8 cellular contexts compared by ENCODE assay signal in the genomic region with DNA sequence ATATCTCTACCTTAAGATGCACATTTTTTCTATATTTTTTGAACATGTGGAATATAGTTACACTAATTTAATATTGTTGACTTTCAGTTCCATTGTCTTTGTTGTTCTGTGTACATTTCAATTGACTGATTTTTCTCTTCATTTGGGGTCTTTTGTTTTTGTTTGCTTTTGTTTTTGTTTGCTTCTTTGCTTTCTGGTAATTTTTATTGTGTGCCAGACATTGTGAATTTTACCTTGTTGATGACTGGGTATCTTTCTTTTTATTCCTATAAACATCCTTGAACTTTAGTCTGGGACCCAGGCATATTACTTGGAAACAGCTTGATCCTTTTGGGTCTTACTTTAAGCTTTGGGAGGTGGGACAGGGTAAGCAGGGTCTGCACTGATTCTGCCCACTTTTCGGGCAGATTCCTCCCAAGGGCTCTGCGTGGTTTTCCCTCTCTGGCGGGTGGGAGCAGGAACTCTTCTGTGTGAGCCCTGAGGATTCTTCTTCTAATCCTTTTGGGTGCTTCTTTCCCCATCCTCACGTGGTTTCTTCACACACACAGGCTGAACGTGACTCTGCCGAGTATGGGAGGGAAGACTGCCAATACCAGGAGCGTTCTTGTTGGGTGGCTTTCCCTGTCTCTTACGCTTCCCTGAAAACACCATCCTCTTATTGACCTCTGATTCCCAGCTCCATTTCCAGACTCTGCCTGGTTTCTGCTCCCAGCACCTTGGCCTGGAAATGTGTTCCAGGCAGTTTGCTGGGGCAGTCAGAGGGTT.
DNase-seq lines count a peak whose midpoint lies in the region; ATAC-seq, FAIRE-seq and TF ChIP-seq lines count a peak whose summit lies in the region.

No MANE protein-coding gene starts in this region.

- H4K8ac ChIP-seq in mesenchymal stem cell (ENCODE audit: low read length) = no peak overlapping the region

- H2AK5ac ChIP-seq in mesenchymal stem cell (ENCODE audit: low read length, severe bottlenecking) = no peak overlapping the region

- DNase-seq in BE2C (peak; percentile 68), astrocyte (ENCODE audit: low read depth) (peak; percentile 53), mesenchymal stem cell (no peak), NOMO-1 treated with dmso at 0.1 percent for 144 hours (lab: John Stamatoyannopoulos, UW; ENCODE audit: unreplicated experiment) (no peak), activated gamma-delta T cell treated with Interleukin-2 at 50 U/mL for 16 hours (no peak)

- no peak overlapping the region for H4K91ac ChIP-seq in mesenchymal stem cell (ENCODE audit: low read length)

- H3K27me3 ChIP-seq in BE2C (no peaks in the 10 kb centered on the region), astrocyte (ENCODE audit: insufficient read depth, low read length) (no peaks in the 10 kb centered on the region), mesenchymal stem cell (ENCODE audit: control insufficient read depth in 1 of 2, insufficient read depth in 1 of 2, low read length in 2 of 2) (no peaks in the 10 kb centered on the region)

- H3K27me3 Mint-ChIP-seq in IgD-negative memory B cell (no peaks in the 10 kb centered on the region), astrocyte (ENCODE audit: low read depth, unreplicated experiment) (no peaks in the 10 kb centered on the region)

- H3K36me3 ChIP-seq in BE2C = no peaks in the 10 kb centered on the region
- H3K36me3 ChIP-seq in astrocyte (ENCODE audit: insufficient read depth, low read length) = no peaks in the 10 kb centered on the region
- H3K36me3 ChIP-seq in mesenchymal stem cell (ENCODE audit: control insufficient read depth in 1 of 2, insufficient read depth in 2 of 2, low read depth in 1 of 2, low read length in 2 of 2) = no peaks in the 10 kb centered on the region

- peak overlapping the region in 3 of 4 donors; percentile 23 to 51 (median 28) for H3K4me3 Mint-ChIP-seq in IgD-negative memory B cell
- H3K4me3 Mint-ChIP-seq in astrocyte (ENCODE audit: unreplicated experiment) = no peak overlapping the region

- H3K4me1 ChIP-seq in BE2C (peaks cover 34% of the 10 kb centered on the region), astrocyte (ENCODE audit: insufficient read depth, low read length) (no peaks in the 10 kb centered on the region), mesenchymal stem cell (ENCODE audit: control insufficient read depth, insufficient read depth, low read depth, low read length) (peaks cover 4% of the 10 kb centered on the region)

- H3K9ac ChIP-seq in astrocyte (ENCODE audit: low read length) (no peak overlapping the region), mesenchymal stem cell (ENCODE audit: low read length) (peak overlapping the region; percentile 81)

- H4K20me1 ChIP-seq in astrocyte (ENCODE audit: insufficient read depth, low read length) = peaks cover 68% of the 10 kb centered on the region

- H3K4me1 Mint-ChIP-seq in IgD-negative memory B cell = peaks cover 65 to 81% (median 69%) of the 10 kb centered on the region in 3 donors
- peaks cover 29% of the 10 kb centered on the region for H3K4me1 Mint-ChIP-seq in astrocyte (ENCODE audit: low read depth, unreplicated experiment)

- no peak overlapping the region for H2AFZ ChIP-seq in astrocyte (ENCODE audit: low read depth, low read length)
- H2AFZ ChIP-seq in mesenchymal stem cell (ENCODE audit: low read depth, low read length) = no peak overlapping the region

- TF ChIP-seq CTCF in BE2C (IDR thresholded peaks at IDR 0.05; ENCODE audit: low read depth, low read length) (no peak), astrocyte (IDR thresholded peaks at IDR 0.05; ENCODE audit: insufficient read depth, low read depth, low read length) (no peak)

- H2BK12ac ChIP-seq in mesenchymal stem cell (ENCODE audit: low read length in 2 of 2) = no peak overlapping the region

- H3K36me3 Mint-ChIP-seq in IgD-negative memory B cell (peaks cover 5% of the 10 kb centered on the region), astrocyte (ENCODE audit: low read depth, unreplicated experiment) (no peaks in the 10 kb centered on the region)

- H3K79me2 ChIP-seq in astrocyte (ENCODE audit: insufficient read depth, low read length) = peaks cover 98% of the 10 kb centered on the region

- ATAC-seq in HG03460 (IDR thresholded peaks at IDR 0.05; ENCODE audit: unreplicated experiment) = no peak
- no peak for ATAC-seq in GM21529 (IDR thresholded peaks at IDR 0.05; ENCODE audit: unreplicated experiment)

- H3K18ac ChIP-seq in mesenchymal stem cell (ENCODE audit: low read depth in 1 of 2, low read length in 2 of 2) = no peak overlapping the region

- peak overlapping the region in 2 of 3 donors; percentile 24 to 68 for H3K27ac Mint-ChIP-seq in IgD-negative memory B cell
- no peak overlapping the region for H3K27ac Mint-ChIP-seq in astrocyte (ENCODE audit: unreplicated experiment)

- no peak overlapping the region for H2BK120ac ChIP-seq in mesenchymal stem cell (ENCODE audit: low read depth, low read length)

- WGBS in mesenchymal stem cell = 84% methylated on average over 8 of the region's 8 CpGs

- H3K27ac ChIP-seq in astrocyte (ENCODE audit: low read depth, low read length) = no peak overlapping the region
- H3K27ac ChIP-seq in mesenchymal stem cell (ENCODE audit: low read length, poor library complexity, severe bottlenecking) = no peak overlapping the region

- H3K9me3 ChIP-seq in BE2C (no peaks in the 10 kb centered on the region), astrocyte (ENCODE audit: insufficient read depth, low read depth, low read length) (no peaks in the 10 kb centered on the region), mesenchymal stem cell (ENCODE audit: control insufficient read depth, low read length) (no peaks in the 10 kb centered on the region)

- no peak overlapping the region for H2BK5ac ChIP-seq in mesenchymal stem cell (ENCODE audit: low read depth, low read length, poor library complexity, severe bottlenecking)

- H3K14ac ChIP-seq in mesenchymal stem cell (ENCODE audit: low read length in 2 of 2) = peak overlapping the region in 1 of 2 experiments; percentile 27

- no peak overlapping the region for H3K23ac ChIP-seq in mesenchymal stem cell (ENCODE audit: low read length in 2 of 2)

- no peak overlapping the region for H2BK15ac ChIP-seq in mesenchymal stem cell (ENCODE audit: low read depth, poor library complexity, severe bottlenecking)

- peak overlapping the region; percentile 9 for H3K4me2 ChIP-seq in astrocyte (ENCODE audit: low read length)
- H3K4me2 ChIP-seq in mesenchymal stem cell (ENCODE audit: low read length, poor library complexity, severe bottlenecking) = no peak overlapping the region

- no peak overlapping the region for H3K4ac ChIP-seq in mesenchymal stem cell (ENCODE audit: low read depth in 1 of 2, low read length in 2 of 2)

- H3K9me3 Mint-ChIP-seq in IgD-negative memory B cell (no peaks in the 10 kb centered on the region), astrocyte (ENCODE audit: unreplicated experiment) (no peaks in the 10 kb centered on the region)

- no peak for FAIRE-seq in astrocyte (lab: Jason Lieb, UNC)

- peak overlapping the region; percentile 37 for H3K4me3 ChIP-seq in BE2C (ENCODE audit: low read depth, low read length)
- no peak overlapping the region for H3K4me3 ChIP-seq in astrocyte (ENCODE audit: insufficient read depth, low read depth, low read length)
- H3K4me3 ChIP-seq in mesenchymal stem cell (ENCODE audit: insufficient read depth in 1 of 2, low read depth in 1 of 2, low read length in 2 of 2) = peak overlapping the region in 1 of 2 experiments; percentile 21

- H3K79me1 ChIP-seq in mesenchymal stem cell (replicated peaks; ENCODE audit: low read length, poor library complexity, severe bottlenecking) = peaks cover 19% of the 10 kb centered on the region

Comparison
In these comparisons a context has a peak if more than half of its experiments do, and no peak if none do; other contexts are left out.
1. DNase-seq: peak in BE2C (single experiment) and astrocyte (single experiment); none in mesenchymal stem cell (single experiment), NOMO-1 treated with dmso at 0.1 percent for 144 hours (single experiment) and activated gamma-delta T cell treated with Interleukin-2 at 50 U/mL for 16 hours (single experiment).